Comparison of ENCODE assay signal across 32 cellular contexts in genomic region chr4:3668825-3669552, GRCh38.
"Had no signal": no experiment of that assay in that cellular context is flagged by ENCODE, and none has a peak within 500 bp of the region (broad histone marks: within the 10 kb centered on the region; RNA-seq: fewer than 3 reads in every experiment).

No MANE protein-coding gene starts in this region.

- H3K4me3 ChIP-seq: body of pancreas, breast epithelium, PC-9 had no signal

- H3K27me3 ChIP-seq: body of pancreas, breast epithelium had no signal

- H3K27ac ChIP-seq: body of pancreas, breast epithelium, PC-9, RWPE1, VCaP had no signal

- H3K27me3 Mint-ChIP-seq: activated naive CD8-positive, alpha-beta T cell treated with anti-CD3 and anti-CD28 coated beads, Interleukin-2, amount 10 ng/mL, durations not matched to agents 7 days and 5 days had no signal

- H3K4me1 ChIP-seq: breast epithelium had no signal

- H3K27ac Mint-ChIP-seq: activated CD8-positive, alpha-beta T cell treated with anti-CD3 and anti-CD28 coated beads for 36 hours; activated naive CD4-positive, alpha-beta T cell treated with anti-CD3 and anti-CD28 coated beads, Interleukin-2, amount 50 U/mL, for 24 hours; activated naive CD8-positive, alpha-beta T cell treated with anti-CD3 and anti-CD28 coated beads, Interleukin-2, amount 10 ng/mL, durations not matched to agents 7 days and 5 days; activated T-cell treated with anti-CD3 and anti-CD28 coated beads, Interleukin-2, amount 50 U/mL, for 72 hours; activated T-helper 17 cell treated with anti-CD3 and anti-CD28 coated beads, Interleukin-2, amount 50 U/mL, for 72 hours had no signal

- H3K4me2 ChIP-seq: PC-9 had no signal

- H2AFZ ChIP-seq: PC-9 had no signal

- H3K36me3 Mint-ChIP-seq: activated naive CD4-positive, alpha-beta T cell treated with anti-CD3 and anti-CD28 coated beads, Interleukin-2, amount 50 U/mL, for 24 hours; activated naive CD8-positive, alpha-beta T cell treated with anti-CD3 and anti-CD28 coated beads, Interleukin-2, amount 10 ng/mL, durations not matched to agents 7 days and 5 days had no signal

- H3K4me3 Mint-ChIP-seq: activated CD8-positive, alpha-beta T cell treated with anti-CD3 and anti-CD28 coated beads for 36 hours; activated naive CD4-positive, alpha-beta T cell treated with anti-CD3 and anti-CD28 coated beads, Interleukin-2, amount 50 U/mL, for 24 hours; activated naive CD8-positive, alpha-beta T cell treated with anti-CD3 and anti-CD28 coated beads, Interleukin-2, amount 10 ng/mL, durations not matched to agents 7 days and 5 days; activated T-cell treated with anti-CD3 and anti-CD28 coated beads, Interleukin-2, amount 50 U/mL, for 72 hours; activated T-helper 17 cell treated with anti-CD3 and anti-CD28 coated beads, Interleukin-2, amount 50 U/mL, for 72 hours had no signal

- H3K9me3 Mint-ChIP-seq: activated naive CD4-positive, alpha-beta T cell treated with anti-CD3 and anti-CD28 coated beads, Interleukin-2, amount 50 U/mL, for 24 hours had no signal

- H3K36me3 ChIP-seq: breast epithelium had no signal

- DNase-seq: activated CD4-positive, alpha-beta T cell treated with anti-CD3 and anti-CD28 coated beads for 1 hour; activated CD4-positive, alpha-beta T cell treated with anti-CD3 and anti-CD28 coated beads for 48 hours; activated CD4-positive, alpha-beta T cell treated with anti-CD3 and anti-CD28 coated beads, Interleukin-2, amount 50 U/mL, for 4 hours; activated CD4-positive, CD25-positive, alpha-beta regulatory T cell; activated CD8-positive, alpha-beta T cell treated with anti-CD3 and anti-CD28 coated beads for 36 hours; activated gamma-delta T cell; activated naive CD4-positive, alpha-beta T cell treated with Interleukin-2 at 50 U/mL for 16 hours; activated naive CD8-positive, alpha-beta T cell treated with anti-CD3 and anti-CD28 coated beads, Interleukin-2, amount 10 ng/mL, durations not matched to agents 7 days and 5 days; activated T-cell treated with anti-CD3 and anti-CD28 coated beads, Interleukin-2, amount 50 U/mL, for 1 hour; activated T-cell treated with anti-CD3 and anti-CD28 coated beads, Interleukin-2, amount 50 U/mL, for 72 hours; amygdala; body of pancreas; NCI-H1092 treated with DMSO at 0.1 percent for 48 hours; NCI-H1417; NCI-H146; NCI-H187; NCI-H2029 treated with DMSO at 0.1 percent for 48 hours; NCI-H2107; NCI-H2171; NCI-H510A; NCI-H526; NCI-H748 treated with DMSO at 0.1 percent for 48 hours; PC-9; SW 1271; T-helper 1 cell; T-helper 2 cell; T-helper 9 cell had no signal

- H3K4me1 Mint-ChIP-seq: activated naive CD4-positive, alpha-beta T cell treated with anti-CD3 and anti-CD28 coated beads, Interleukin-2, amount 50 U/mL, for 24 hours; activated naive CD8-positive, alpha-beta T cell treated with anti-CD3 and anti-CD28 coated beads, Interleukin-2, amount 10 ng/mL, durations not matched to agents 7 days and 5 days; activated T-helper 17 cell treated with anti-CD3 and anti-CD28 coated beads, Interleukin-2, amount 50 U/mL, for 72 hours had no signal

- ATAC-seq: activated CD8-positive, alpha-beta T cell treated with anti-CD3 and anti-CD28 coated beads for 36 hours; activated T-cell treated with anti-CD3 and anti-CD28 coated beads, Interleukin-2, amount 50 U/mL, for 72 hours; activated T-helper 17 cell treated with anti-CD3 and anti-CD28 coated beads, Interleukin-2, amount 50 U/mL, for 72 hours; body of pancreas had no signal
